Comparison of ENCODE assay signal across 8 cellular contexts in the genomic region with DNA sequence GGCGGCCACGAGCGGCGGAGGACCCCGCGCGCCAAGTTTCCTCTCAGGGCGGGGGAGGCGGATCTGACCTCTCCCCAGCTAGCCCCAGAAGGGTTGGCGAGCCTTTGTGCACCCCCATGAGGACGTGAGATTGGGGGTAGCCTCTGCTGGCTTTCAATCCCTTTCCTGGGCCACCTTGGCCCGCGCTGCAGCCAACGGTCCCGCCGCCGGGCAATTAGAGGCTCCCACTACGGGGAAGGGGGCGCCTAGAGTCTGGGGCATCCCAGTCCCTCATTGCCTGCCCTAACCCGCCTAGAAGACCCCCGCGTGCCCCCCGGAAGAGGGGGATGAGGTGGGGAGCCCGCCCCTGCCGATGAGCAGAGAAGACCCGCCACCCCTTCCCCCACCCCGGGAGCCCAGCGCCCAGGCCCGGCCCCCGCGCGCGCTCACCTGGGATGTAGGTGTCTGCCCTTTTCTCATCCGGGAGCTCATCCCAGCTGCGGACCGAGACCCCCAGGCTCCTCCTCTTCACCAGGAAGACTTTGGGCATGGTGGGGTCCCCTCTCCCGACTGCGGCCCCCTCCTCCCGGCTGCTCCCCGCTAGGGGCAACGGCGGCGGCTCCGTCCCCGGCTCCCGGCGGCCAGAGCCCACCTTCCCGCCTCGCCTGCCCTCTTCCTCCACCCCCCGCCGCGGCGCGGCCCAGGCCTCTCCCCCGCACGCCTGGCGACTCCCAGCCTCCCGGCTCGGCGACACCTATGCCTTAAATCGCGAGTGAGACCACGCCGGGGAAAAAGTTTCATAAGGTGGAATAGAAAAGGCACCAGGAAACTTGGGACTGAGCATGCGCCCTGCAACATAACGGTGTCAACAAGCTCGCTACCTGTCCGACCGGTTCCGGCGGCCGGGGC. TPM values are rescaled to one million over a fixed set of nuclear protein-coding genes. Genes with fewer than 3 reads are reported as not detected.
A peak's percentile ranks its signal among the peaks of the same experiment; 100 is the strongest.
DNase-seq lines count a peak whose midpoint lies in the region; ATAC-seq, FAIRE-seq and TF ChIP-seq lines count a peak whose summit lies in the region.

A gene (minus strand): TSS at position 811 of the 888 bp plus-strand sequence. CDS start 282 bp downstream, at position 529.

- peak within 1 kb of the TSS in 6 of 7 donors; percentile 8 to 66 (median 50) for H3K4me3 Mint-ChIP-seq in CD8-positive, alpha-beta memory T cell
- peak within 1 kb of the TSS; percentile 51 for H3K4me3 Mint-ChIP-seq in activated T-helper 2 cell treated with anti-CD3 and anti-CD28 coated beads, Interferon-gamma antibody, Interleukin-2, Interleukin-4, amounts not matched to agents 10 μg/mL and 5 μg/mL and 100 μg/mL, durations not matched to agents 14 hours and 24 hours and 36 hours (ENCODE audit: low read depth)

- H3K4me1 Mint-ChIP-seq in CD8-positive, alpha-beta memory T cell = peaks cover 7 to 11% (median 10%) of the 10 kb centered on the region in 3 donors
- no peaks in the 10 kb centered on the region for H3K4me1 Mint-ChIP-seq in activated T-helper 2 cell treated with anti-CD3 and anti-CD28 coated beads, Interferon-gamma antibody, Interleukin-2, Interleukin-4, amounts not matched to agents 10 μg/mL and 5 μg/mL and 100 μg/mL, durations not matched to agents 14 hours and 24 hours and 36 hours (ENCODE audit: low read depth)

- H3K27me3 Mint-ChIP-seq in CD8-positive, alpha-beta memory T cell = peaks cover 46 to 67% of the 10 kb centered on the region in 2 donors
- H3K27me3 Mint-ChIP-seq in activated T-helper 2 cell treated with anti-CD3 and anti-CD28 coated beads, Interferon-gamma antibody, Interleukin-2, Interleukin-4, amounts not matched to agents 10 μg/mL and 5 μg/mL and 100 μg/mL, durations not matched to agents 14 hours and 24 hours and 36 hours (ENCODE audit: low read depth) = peaks cover 63% of the 10 kb centered on the region

- H4K8ac ChIP-seq in IMR-90 (ENCODE audit: low read depth in 2 of 2, low read length in 2 of 2) = no peak within 1 kb of the TSS

- H3K23ac ChIP-seq in IMR-90 (ENCODE audit: low read depth, low read length) = no peak within 1 kb of the TSS

- no peak within 1 kb of the TSS for H3K14ac ChIP-seq in IMR-90 (replicated peaks; ENCODE audit: low read depth, low read length)

- H2BK5ac ChIP-seq in IMR-90 (ENCODE audit: low read depth, low read length, poor library complexity, severe bottlenecking) = no peak within 1 kb of the TSS

- CTCF ChIA-PET in CD8-positive, alpha-beta memory T cell (lab: Charles Lee) = no interaction called here
- CTCF ChIA-PET in IMR-90 (lab: Yijun Ruan, JAX) = interaction anchor here (0.5 kb wide), 1 partner anchor 553 kb away, joined by 4 read pairs; no protein-coding TSS in a partner anchor

- TF ChIP-seq POLR2A in IMR-90 (IDR thresholded peaks at IDR 0.05; ENCODE audit: low read depth, low read length) = no peak
- no peak for TF ChIP-seq POLR2A in suprapubic skin (IDR thresholded peaks at IDR 0.05)
- no peak for TF ChIP-seq POLR2A in H54 (IDR thresholded peaks at IDR 0.05; ENCODE audit: low read depth, low read length)

- no peak within 1 kb of the TSS for H4K5ac ChIP-seq in IMR-90 (ENCODE audit: low read depth, low read length)

- H2AK5ac ChIP-seq in IMR-90 (ENCODE audit: low read depth, low read length) = no peak within 1 kb of the TSS

- POLR2A ChIA-PET in CD8-positive, alpha-beta memory T cell (lab: Charles Lee) = interaction anchor here (0.6 kb wide), 1 partner anchor 1952 kb away, joined by 5 read pairs; no protein-coding TSS in a partner anchor
- POLR2A ChIA-PET in IMR-90 (lab: Charles Lee; ENCODE audit: unreplicated experiment) = no interaction called here

- no peak within 1 kb of the TSS for H3K18ac ChIP-seq in IMR-90 (ENCODE audit: low read depth, low read length)

- H3K79me1 ChIP-seq in IMR-90 (ENCODE audit: low read depth in 1 of 2, low read length in 2 of 2) = no peaks in the 10 kb centered on the region

- H3K9me1 ChIP-seq in IMR-90 (ENCODE audit: insufficient read depth, low read length) = no peaks in the 10 kb centered on the region

- DNase-seq in CD8-positive, alpha-beta memory T cell = no peak
- DNase-seq in IMR-90 (no peak), kidney tubule cell (ENCODE audit: low spot score) (peak; percentile 66), suprapubic skin (ENCODE audit: low spot score in 2 of 2) (peak; percentile 78 to 89), H54 (ENCODE audit: insufficient read length, low spot score) (no peak)
- no peak for DNase-seq in activated T-helper 2 cell treated with anti-CD3 and anti-CD28 coated beads, Interferon-gamma antibody, Interleukin-2, Interleukin-4, amounts not matched to agents 10 μg/mL and 5 μg/mL and 100 μg/mL, durations not matched to agents 14 hours and 24 hours and 36 hours (ENCODE audit: low spot score)

- H3K27ac Mint-ChIP-seq in CD8-positive, alpha-beta memory T cell = no peak within 1 kb of the TSS
- H3K27ac Mint-ChIP-seq in activated T-helper 2 cell treated with anti-CD3 and anti-CD28 coated beads, Interferon-gamma antibody, Interleukin-2, Interleukin-4, amounts not matched to agents 10 μg/mL and 5 μg/mL and 100 μg/mL, durations not matched to agents 14 hours and 24 hours and 36 hours = no peak within 1 kb of the TSS

- TF ChIP-seq CTCF in IMR-90 (conservative IDR thresholded peaks at IDR 0.05; ENCODE audit: low read depth, low read length) (no peak), suprapubic skin (IDR thresholded peaks at IDR 0.05) (no peak)

- no peak within 1 kb of the TSS for H3K27ac ChIP-seq in CD8-positive, alpha-beta memory T cell (ENCODE audit: low read depth, low read length)
- H3K27ac ChIP-seq in IMR-90 (ENCODE audit: insufficient read depth, low read length) (no peak within 1 kb of the TSS), suprapubic skin (peak within 1 kb of the TSS; percentile 88)

- H3K4me1 ChIP-seq in CD8-positive, alpha-beta memory T cell (ENCODE audit: insufficient read depth, low read length) = no peaks in the 10 kb centered on the region
- H3K4me1 ChIP-seq in IMR-90 (ENCODE audit: control insufficient read depth, insufficient read depth, low read length) = peaks cover 2% of the 10 kb centered on the region; the same call in 1 of the 2 replicates
- peaks cover 42% of the 10 kb centered on the region for H3K4me1 ChIP-seq in suprapubic skin

- no peaks in the 10 kb centered on the region for H3K9me3 ChIP-seq in CD8-positive, alpha-beta memory T cell (ENCODE audit: low read length)
- no peaks in the 10 kb centered on the region for H3K9me3 ChIP-seq in IMR-90 (ENCODE audit: control insufficient read depth, insufficient read depth, low read length)
- no peaks in the 10 kb centered on the region for H3K9me3 ChIP-seq in suprapubic skin

- BruUV-seq in IMR-90 (replicated peaks; lab: Mats Ljungman, UMichigan) = no TSS peak

- no peak for TF ChIP-seq EP300 in suprapubic skin (IDR thresholded peaks at IDR 0.05)

- intact Hi-C loops in IMR-90 (cut with micrococcal nuclease) = no loop called here
- intact Hi-C loops in activated T-helper 2 cell treated with anti-CD3 and anti-CD28 coated beads, Interferon-gamma antibody, Interleukin-2, Interleukin-4, amounts not matched to agents 10 μg/mL and 5 μg/mL and 100 μg/mL, durations not matched to agents 14 hours and 24 hours and 36 hours (cut with micrococcal nuclease) = no loop called here

- H3K36me3 ChIP-seq in CD8-positive, alpha-beta memory T cell (ENCODE audit: insufficient read depth, low read length) = no peaks in the 10 kb centered on the region
- no peaks in the 10 kb centered on the region for H3K36me3 ChIP-seq in IMR-90 (ENCODE audit: control insufficient read depth, insufficient read depth, low read length)
- H3K36me3 ChIP-seq in suprapubic skin = no peaks in the 10 kb centered on the region

- dilution Hi-C loops in IMR-90 (cut with HindIII; ENCODE audit: low sequenced_read_pairs, unreplicated experiment) = no loop called here

- 3% methylated on average over 11 of the region's 72 CpGs; no CpG with 5 or more reads in 1 of the 2 experiments for WGBS in IMR-90 (ENCODE audit: extremely low coverage in 2 of 2, insufficient read length in 1 of 2), 2 experiments
- WGBS in suprapubic skin = 2% methylated on average over 29 of the region's 72 CpGs

- no peak for FAIRE-seq in H54 (lab: Jason Lieb, UNC)

- ATAC-seq in IMR-90 (ENCODE audit: low read depth) (no peak), HG02840 (IDR thresholded peaks at IDR 0.05; ENCODE audit: low FRiP score, unreplicated experiment) (no peak), GM18909 (IDR thresholded peaks at IDR 0.05; ENCODE audit: poor library complexity, unreplicated experiment) (no peak)

- H3K4ac ChIP-seq in IMR-90 (ENCODE audit: low read depth, low read length) = no peak within 1 kb of the TSS

- no peak within 1 kb of the TSS for H2BK120ac ChIP-seq in IMR-90 (ENCODE audit: low read depth, low read length)

- no peaks in the 10 kb centered on the region for H3K36me3 Mint-ChIP-seq in CD8-positive, alpha-beta memory T cell
- no peaks in the 10 kb centered on the region for H3K36me3 Mint-ChIP-seq in activated T-helper 2 cell treated with anti-CD3 and anti-CD28 coated beads, Interferon-gamma antibody, Interleukin-2, Interleukin-4, amounts not matched to agents 10 μg/mL and 5 μg/mL and 100 μg/mL, durations not matched to agents 14 hours and 24 hours and 36 hours (ENCODE audit: low read depth)

- no peaks in the 10 kb centered on the region for H4K20me1 ChIP-seq in IMR-90 (ENCODE audit: insufficient read depth, low read length)

- H2BK15ac ChIP-seq in IMR-90 (ENCODE audit: low read depth, low read length) = no peak within 1 kb of the TSS

- peak within 1 kb of the TSS; percentile 63 for H2AFZ ChIP-seq in IMR-90 (replicated peaks; ENCODE audit: low read length, poor library complexity)

- H3K9me3 Mint-ChIP-seq in CD8-positive, alpha-beta memory T cell = no peaks in the 10 kb centered on the region
- no peaks in the 10 kb centered on the region for H3K9me3 Mint-ChIP-seq in activated T-helper 2 cell treated with anti-CD3 and anti-CD28 coated beads, Interferon-gamma antibody, Interleukin-2, Interleukin-4, amounts not matched to agents 10 μg/mL and 5 μg/mL and 100 μg/mL, durations not matched to agents 14 hours and 24 hours and 36 hours

- in situ Hi-C loops in IMR-90 (cut with MboI; ENCODE audit: low sequenced_read_pairs) = no loop called here

- H3K4me3 ChIP-seq in CD8-positive, alpha-beta memory T cell (ENCODE audit: low read length) = no peak within 1 kb of the TSS
- H3K4me3 ChIP-seq in IMR-90 (ENCODE audit: insufficient read depth, low read depth, low read length) (no peak within 1 kb of the TSS), suprapubic skin (peak within 1 kb of the TSS; percentile 60)

- H2BK20ac ChIP-seq in IMR-90 (ENCODE audit: low read depth, low read length) = no peak within 1 kb of the TSS

- no peak within 1 kb of the TSS for H4K91ac ChIP-seq in IMR-90 (ENCODE audit: insufficient read depth, low read depth, low read length)

- H3K27me3 ChIP-seq in CD8-positive, alpha-beta memory T cell (ENCODE audit: insufficient read depth, low read length, poor library complexity, severe bottlenecking) = peaks cover 24% of the 10 kb centered on the region
- H3K27me3 ChIP-seq in IMR-90 (ENCODE audit: control insufficient read depth, insufficient read depth, low read length) = peaks cover 71% of the 10 kb centered on the region
- H3K27me3 ChIP-seq in suprapubic skin = peaks cover 76% of the 10 kb centered on the region

- 0 out of 2 replicates have a peak within 1 kb of the TSS, but pooled peaks have one; percentile 10 for H3K4me2 ChIP-seq in IMR-90 (ENCODE audit: low read depth, low read length)

- no peak within 1 kb of the TSS for H3K56ac ChIP-seq in IMR-90 (ENCODE audit: extremely low read depth, insufficient read depth, low read length)

- no peak within 1 kb of the TSS for H3K9ac ChIP-seq in IMR-90 (ENCODE audit: low read depth, low read length)

- peak within 1 kb of the TSS; percentile 55 for H2AK9ac ChIP-seq in IMR-90 (replicated peaks; ENCODE audit: low read depth, low read length, poor library complexity)

- TF ChIP-seq RAD21 in IMR-90 (IDR thresholded peaks at IDR 0.05; ENCODE audit: low read length) = no peak

RNA-seq across cellular contexts. Expression of the gene that starts here (rescaled TPM):
- total RNA-seq in CD8-positive, alpha-beta memory T cell = not detected
- not detected for polyA plus RNA-seq in CD8-positive, alpha-beta memory T cell
- not detected in 2 replicates for total RNA-seq in IMR-90 (2012; rRNA removed)
- polyA plus RNA-seq in IMR-90 (2012; rRNA removed) = not detected in 2 replicates
- polyA plus RNA-seq in IMR-90 (2012; cell fraction: cytosol; rRNA removed) = not detected in 2 replicates
- polyA plus RNA-seq in IMR-90 (2012; cell fraction: nucleus; rRNA removed; ENCODE audit: low replicate concordance) = not detected in 2 replicates
- total RNA-seq in activated T-helper 2 cell treated with anti-CD3 and anti-CD28 coated beads, Interferon-gamma antibody, Interleukin-2, Interleukin-4, amounts not matched to agents 10 μg/mL and 5 μg/mL and 100 μg/mL, durations not matched to agents 14 hours and 24 hours and 36 hours = not detected in 2 replicates
- 10 to 100 TPM; 16.9 to 53.8 (median 24.8) TPM for total RNA-seq in suprapubic skin

Comparison
In these comparisons a context has a peak if more than half of its experiments do, and no peak if none do; other contexts are left out.
1. RNA of the gene that starts here (total RNA-seq): 16.9 to 53.8 TPM in suprapubic skin; not detected in CD8-positive, alpha-beta memory T cell, not detected in IMR-90 and not detected in activated T-helper 2 cell treated with anti-CD3 and anti-CD28 coated beads, Interferon-gamma antibody, Interleukin-2, Interleukin-4, amounts not matched to agents 10 μg/mL and 5 μg/mL and 100 μg/mL, durations not matched to agents 14 hours and 24 hours and 36 hours; every median in the first group is over 10 times any median in the second.
2. DNase-seq: peak in kidney tubule cell (single experiment) and suprapubic skin (2 of 2); none in CD8-positive, alpha-beta memory T cell (0 of 5), IMR-90 (single experiment), activated T-helper 2 cell treated with anti-CD3 and anti-CD28 coated beads, Interferon-gamma antibody, Interleukin-2, Interleukin-4, amounts not matched to agents 10 μg/mL and 5 μg/mL and 100 μg/mL, durations not matched to agents 14 hours and 24 hours and 36 hours (single experiment) and H54 (single experiment).